2 cellular contexts compared by ENCODE assay signal in genomic region chr20:811771-812474, GRCh38. TPM values are rescaled to one million over a fixed set of nuclear protein-coding genes. Genes with fewer than 3 reads are reported as not detected.
"Had no signal": no experiment of that assay in that cellular context is flagged by ENCODE, and none has a peak within 500 bp of the region (broad histone marks: within the 10 kb centered on the region; RNA-seq: fewer than 3 reads in every experiment).

No MANE protein-coding gene starts in this region.

RNA-seq across cellular contexts. Expression of gene SLC52A3, which starts 43.6 kb away (rescaled TPM):
- total RNA-seq: RPMI7951, SJCRH30 had no signal
